17 cellular contexts compared by ENCODE assay signal in the genomic region with DNA sequence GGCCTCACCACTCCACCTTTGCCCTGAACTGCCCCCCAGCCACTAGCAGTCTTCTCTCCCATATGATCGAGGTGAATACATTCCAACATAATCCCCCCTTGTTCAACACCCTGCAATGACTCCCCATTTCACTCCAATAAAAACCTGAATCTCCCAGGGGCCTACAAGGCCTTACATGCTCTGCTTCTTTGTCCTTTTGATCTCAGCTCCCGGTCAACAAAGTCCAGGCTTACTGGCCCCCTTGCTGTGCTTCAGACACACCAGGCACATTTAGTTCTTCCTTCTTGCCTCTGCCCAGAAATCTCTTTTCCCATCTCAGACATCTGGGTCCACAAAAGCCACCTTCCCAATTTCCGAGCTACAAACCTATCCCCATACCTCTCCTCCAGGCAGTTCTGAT. TPM values are rescaled to one million over a fixed set of nuclear protein-coding genes. Genes with fewer than 3 reads are reported as not detected.
"Had no signal": no experiment of that assay in that cellular context is flagged by ENCODE, and none has a peak within 500 bp of the region (broad histone marks: within the 10 kb centered on the region; RNA-seq: fewer than 3 reads in every experiment).

No MANE protein-coding gene starts in this region.

- H3K9me3 Mint-ChIP-seq: activated T-helper 1 cell treated with anti-CD3 and anti-CD28 coated beads, Interleukin-12 subunit alpha, Interleukin-12 subunit beta, Interleukin-2, Interleukin-4 antibody, amounts not matched to agents 30 ng/mL and 10 ng/mL and 1 ng/mL, durations not matched to agents 14 hours and 24 hours and 36 hours had no signal

- H3K4me3 Mint-ChIP-seq: activated naive CD8-positive, alpha-beta T cell; activated T-helper 1 cell treated with anti-CD3 and anti-CD28 coated beads, Interleukin-12 subunit alpha, Interleukin-12 subunit beta, Interleukin-2, Interleukin-4 antibody, amounts not matched to agents 30 ng/mL and 10 ng/mL and 1 ng/mL, durations not matched to agents 14 hours and 24 hours and 36 hours; effector memory CD8-positive, alpha-beta T cell; memory B cell; naive thymus-derived CD8-positive, alpha-beta T cell had no signal

- H3K36me3 ChIP-seq: cardiac muscle cell had no signal

- ATAC-seq: effector memory CD8-positive, alpha-beta T cell; left ventricle myocardium superior; naive thymus-derived CD8-positive, alpha-beta T cell had no signal

- H3K36me3 Mint-ChIP-seq: activated naive CD8-positive, alpha-beta T cell; naive thymus-derived CD8-positive, alpha-beta T cell had no signal

- H3K27ac ChIP-seq: cardiac muscle cell had no signal

- DNase-seq: activated CD4-positive, alpha-beta T cell treated with anti-CD3 and anti-CD28 coated beads, Interleukin-2, amount 50 U/mL, for 4 hours; activated T-cell treated with anti-CD3 and anti-CD28 coated beads for 4 hours; amygdala; effector memory CD8-positive, alpha-beta T cell; foreskin keratinocyte; kidney glomerular epithelial cell; left ventricle myocardium superior; naive thymus-derived CD8-positive, alpha-beta T cell; posterior cingulate gyrus; retina; stimulated activated CD4-positive, alpha-beta T cell treated with anti-CD3 and anti-CD28 coated beads, Interleukin-12 subunit alpha, Interleukin-12 subunit beta, amount 100 ng/mL, for 4 hours; stimulated activated CD4-positive, alpha-beta T cell treated with anti-CD3 and anti-CD28 coated beads, Interleukin-1b, Interleukin-23, amount 100 ng/mL, for 48 hours; stimulated activated CD8-positive, alpha-beta memory T cell treated with anti-CD3 and anti-CD28 coated beads, Interleukin-4, amount 100 ng/mL, for 48 hours had no signal

- H3K27ac Mint-ChIP-seq: activated naive CD8-positive, alpha-beta T cell; activated T-helper 1 cell treated with anti-CD3 and anti-CD28 coated beads, Interleukin-12 subunit alpha, Interleukin-12 subunit beta, Interleukin-2, Interleukin-4 antibody, amounts not matched to agents 30 ng/mL and 10 ng/mL and 1 ng/mL, durations not matched to agents 14 hours and 24 hours and 36 hours; effector memory CD8-positive, alpha-beta T cell; memory B cell; naive thymus-derived CD8-positive, alpha-beta T cell had no signal

- H3K27me3 ChIP-seq: foreskin keratinocyte had no signal

- H3K4me3 ChIP-seq: cardiac muscle cell had no signal

RNA-seq across cellular contexts. Expression of gene MET, which starts 14.0 kb away (rescaled TPM):
- total RNA-seq: naive thymus-derived CD8-positive, alpha-beta T cell had no signal
- polyA plus RNA-seq: naive thymus-derived CD8-positive, alpha-beta T cell had no signal
